Comparison of ENCODE assay signal across 21 cellular contexts in genomic region chr10:76009531-76009930, GRCh38.
DNase-seq lines count a peak whose midpoint lies in the region; ATAC-seq and TF ChIP-seq lines count a peak whose summit lies in the region.
"Had no signal": no experiment of that assay in that cellular context is flagged by ENCODE, and none has a peak within 500 bp of the region (broad histone marks: within the 10 kb centered on the region; RNA-seq: fewer than 3 reads in every experiment).

No MANE protein-coding gene starts in this region.

- H3K4me3 ChIP-seq in H7 (ENCODE audit: insufficient read depth, low read depth, low read length) = no peak overlapping the region
- H3K4me3 ChIP-seq: GM23248, PC-9, SK-N-MC had no signal

- in situ Hi-C loops in ACHN (cut with HindIII; ENCODE audit: low pct_ligation_motif_present, low pct_unique_long_range_greater_than_20kb, low sequenced_read_pairs) = no loop called here

- DNase-seq in H7 (peak; percentile 37), iPS-NIHi7 (ENCODE audit: extremely low spot score) (peak; percentile 40), neural crest cell (ENCODE audit: low read depth, low spot score) (no peak), type B pancreatic cell (ENCODE audit: extremely low spot score, unreplicated experiment) (no peak), ACHN (no peak), NCI-H2029 (lab: John Stamatoyannopoulos, UW) (no peak)
- DNase-seq: BE2C, EL, GM23248, Karpas-422, MV-4-11, NCI-H1105 treated with DMSO at 0.1 percent for 48 hours, NCI-H2081 treated with DMSO at 0.1 percent for 48 hours, NCI-H2171 treated with DMSO at 0.1 percent for 48 hours, NCI-H524 treated with DMSO at 0.1 percent for 48 hours, PC-9, RPMI8226, SHP77 treated with DMSO at 0.1 percent for 48 hours, SW 1271 had no signal

- H3K27ac Mint-ChIP-seq in neural crest cell (ENCODE audit: unreplicated experiment) (no peak overlapping the region), type B pancreatic cell (peak overlapping the region; percentile 76)

- peak overlapping the region; percentile 47 for H3K4me3 Mint-ChIP-seq in neural crest cell
- peak overlapping the region; percentile 67 for H3K4me3 Mint-ChIP-seq in type B pancreatic cell

- no peak for ATAC-seq in HG02973 (IDR thresholded peaks at IDR 0.05; ENCODE audit: unreplicated experiment)

- TF ChIP-seq CTCF in neural crest cell (conservative IDR thresholded peaks at IDR 0.05) = no peak
- no peak for TF ChIP-seq CTCF in type B pancreatic cell (conservative IDR thresholded peaks at IDR 0.05)

- H3K27me3 ChIP-seq in H7 (ENCODE audit: control insufficient read depth, insufficient read depth, low read length) = no peaks in the 10 kb centered on the region
- H3K27me3 ChIP-seq: BE2C had no signal

- H3K9me3 Mint-ChIP-seq in neural crest cell (no peaks in the 10 kb centered on the region), type B pancreatic cell (no peaks in the 10 kb centered on the region)

- H3K27me3 Mint-ChIP-seq in neural crest cell (ENCODE audit: low read depth) (no peaks in the 10 kb centered on the region), type B pancreatic cell (peaks cover 56% of the 10 kb centered on the region)

- H3K36me3 Mint-ChIP-seq in neural crest cell (ENCODE audit: low read depth) = no peaks in the 10 kb centered on the region
- no peaks in the 10 kb centered on the region for H3K36me3 Mint-ChIP-seq in type B pancreatic cell

- H3K36me3 ChIP-seq in H7 (replicated peaks; ENCODE audit: control insufficient read depth, insufficient read depth, low read length) = no peaks in the 10 kb centered on the region
- H3K36me3 ChIP-seq: BE2C had no signal

- H3K4me1 Mint-ChIP-seq in neural crest cell (peaks cover 57% of the 10 kb centered on the region), type B pancreatic cell (ENCODE audit: unreplicated experiment) (peaks cover 41% of the 10 kb centered on the region)

Comparison
In these comparisons a context has a peak if more than half of its experiments do, and no peak if none do; other contexts are left out.
1. DNase-seq: peak in H7 (single experiment) and iPS-NIHi7 (single experiment); none in neural crest cell (single experiment), type B pancreatic cell (single experiment), ACHN (single experiment) and NCI-H2029 (single experiment).